Comparison of ENCODE assay signal across 8 cellular contexts in the genomic region with DNA sequence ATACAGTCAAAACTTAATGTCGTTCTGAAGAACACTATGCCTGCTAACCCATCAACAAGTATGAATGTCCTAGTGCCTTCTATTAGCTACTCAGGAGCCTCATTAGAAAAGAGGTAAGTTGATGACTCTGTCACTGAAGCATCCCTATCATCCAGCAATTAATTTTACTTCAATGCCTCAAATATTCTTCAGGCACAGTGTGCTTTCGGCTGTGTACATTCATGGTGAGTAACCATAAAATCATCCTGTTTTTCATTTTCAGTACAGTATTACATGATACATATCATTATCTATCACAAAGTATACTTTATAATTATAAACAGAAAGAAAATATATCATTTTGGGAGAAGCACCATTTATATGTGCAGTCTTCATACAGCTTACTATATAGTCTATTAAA.
"Had no signal": no experiment of that assay in that cellular context is flagged by ENCODE, and none has a peak within 500 bp of the region (broad histone marks: within the 10 kb centered on the region; RNA-seq: fewer than 3 reads in every experiment).

No MANE protein-coding gene starts in this region.

- H3K36me3 Mint-ChIP-seq: IgD-negative memory B cell had no signal

- H3K4me1 Mint-ChIP-seq: IgD-negative memory B cell had no signal

- H3K9me3 Mint-ChIP-seq: IgD-negative memory B cell had no signal

- ATAC-seq: HCT116, HepG2 had no signal

- H3K4me3 Mint-ChIP-seq: HFFc6, IgD-negative memory B cell had no signal

- DNase-seq: GM23248, GOT3, H7, HFFc6, KBM-7 had no signal

- H3K27me3 Mint-ChIP-seq: IgD-negative memory B cell had no signal

- H3K27ac Mint-ChIP-seq: HFFc6, IgD-negative memory B cell had no signal
